Comparison of ENCODE assay signal across 1 cellular context in the genomic region with DNA sequence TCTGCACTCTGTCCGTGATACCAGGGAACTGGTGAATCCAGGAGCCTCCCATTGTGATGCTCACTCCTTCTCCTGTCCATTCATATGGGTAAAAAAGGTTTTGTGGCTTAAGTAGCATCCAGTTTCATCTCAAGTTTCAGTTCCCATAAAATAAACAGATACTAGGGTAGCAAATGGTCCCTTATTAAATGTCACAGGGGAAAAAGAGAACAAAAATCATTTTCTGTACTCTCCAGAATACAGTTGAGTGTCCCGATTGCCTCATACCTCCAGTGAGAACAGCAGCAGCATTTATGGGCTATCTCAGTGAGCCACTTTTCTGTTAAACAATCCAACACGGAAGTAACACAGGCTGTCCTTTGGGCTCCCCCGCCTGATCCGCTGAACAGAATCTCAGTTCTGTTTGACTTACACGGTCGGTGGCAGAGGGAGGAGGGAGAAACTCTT.
TF ChIP-seq lines count a peak whose summit lies in the region.

No MANE protein-coding gene starts in this region.

TF ChIP-seq in SK-N-SH, 30 proteins besides CTCF, POLR2A, EP300 and RAD21 (continued from another document):
- TF ChIP-seq, protein P1, sequence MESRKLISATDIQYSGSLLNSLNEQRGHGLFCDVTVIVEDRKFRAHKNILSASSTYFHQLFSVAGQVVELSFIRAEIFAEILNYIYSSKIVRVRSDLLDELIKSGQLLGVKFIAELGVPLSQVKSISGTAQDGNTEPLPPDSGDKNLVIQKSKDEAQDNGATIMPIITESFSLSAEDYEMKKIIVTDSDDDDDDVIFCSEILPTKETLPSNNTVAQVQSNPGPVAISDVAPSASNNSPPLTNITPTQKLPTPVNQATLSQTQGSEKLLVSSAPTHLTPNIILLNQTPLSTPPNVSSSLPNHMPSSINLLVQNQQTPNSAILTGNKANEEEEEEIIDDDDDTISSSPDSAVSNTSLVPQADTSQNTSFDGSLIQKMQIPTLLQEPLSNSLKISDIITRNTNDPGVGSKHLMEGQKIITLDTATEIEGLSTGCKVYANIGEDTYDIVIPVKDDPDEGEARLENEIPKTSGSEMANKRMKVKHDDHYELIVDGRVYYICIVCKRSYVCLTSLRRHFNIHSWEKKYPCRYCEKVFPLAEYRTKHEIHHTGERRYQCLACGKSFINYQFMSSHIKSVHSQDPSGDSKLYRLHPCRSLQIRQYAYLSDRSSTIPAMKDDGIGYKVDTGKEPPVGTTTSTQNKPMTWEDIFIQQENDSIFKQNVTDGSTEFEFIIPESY (IDR thresholded peaks at IDR 0.05; ENCODE audit: borderline replicate concordance, low read depth) = no peak
